ENCODE assay signal across 23 cellular contexts in genomic region chr5:141735823-141736222, GRCh38. TPM values are rescaled to one million over a fixed set of nuclear protein-coding genes. Genes with fewer than 3 reads are reported as not detected.
"Had no signal": no experiment of that assay in that cellular context is flagged by ENCODE, and none has a peak within 500 bp of the region (broad histone marks: within the 10 kb centered on the region; RNA-seq: fewer than 3 reads in every experiment).

No MANE protein-coding gene starts in this region.

- H3K36me3 Mint-ChIP-seq: immature natural killer cell; mesothelial cell of epicardium; stimulated activated memory B cell treated with anti-CD40 and anti-IgM and Interleukin-4, amounts not matched to agents 10 μg/mL and 1 μg/mL and 100 μg/mL, for 72 hours had no signal

- H3K9me3 ChIP-seq: esophagus squamous epithelium, psoas muscle, sigmoid colon, spleen, thoracic aorta, tibial nerve, upper lobe of left lung had no signal

- H3K36me3 ChIP-seq: esophagus squamous epithelium, sigmoid colon, spleen, thoracic aorta, tibial nerve, upper lobe of left lung had no signal

- DNase-seq: cortex of kidney; effector memory CD8-positive, alpha-beta T cell; erythroblast; esophagus squamous epithelium; hypothalamus; immature natural killer cell; naive thymus-derived CD8-positive, alpha-beta T cell; nephron progenitor cell; nucleus accumbens; psoas muscle; right cardiac atrium; sigmoid colon; spleen; stimulated activated CD4-positive, alpha-beta T cell treated with anti-CD3 and anti-CD28 coated beads, Interleukin-4, amount 100 ng/mL, for 4 hours; stimulated activated naive CD8-positive, alpha-beta T cell treated with anti-CD3 and anti-CD28 coated beads, Interleukin-15, Interleukin-2, amounts not matched to agents 100 U/mL and 50 U/mL, for 24 hours; upper lobe of left lung had no signal

- H3K27ac ChIP-seq: esophagus squamous epithelium, psoas muscle, sigmoid colon, spleen, thoracic aorta, tibial nerve, upper lobe of left lung had no signal

- H3K27me3 ChIP-seq: tibial nerve, upper lobe of left lung had no signal

- H3K27ac Mint-ChIP-seq: effector memory CD8-positive, alpha-beta T cell; immature natural killer cell; memory B cell; mesothelial cell of epicardium; naive thymus-derived CD8-positive, alpha-beta T cell; nephron progenitor cell; stimulated activated memory B cell treated with anti-CD40 and anti-IgM and Interleukin-4, amounts not matched to agents 10 μg/mL and 1 μg/mL and 100 μg/mL, for 72 hours had no signal

- H3K4me3 ChIP-seq: esophagus squamous epithelium, lung, psoas muscle, sigmoid colon, spleen, thoracic aorta, tibial nerve, upper lobe of left lung had no signal

- H3K4me3 Mint-ChIP-seq: effector memory CD8-positive, alpha-beta T cell; immature natural killer cell; memory B cell; mesothelial cell of epicardium; naive thymus-derived CD8-positive, alpha-beta T cell; nephron progenitor cell; stimulated activated memory B cell treated with anti-CD40 and anti-IgM and Interleukin-4, amounts not matched to agents 10 μg/mL and 1 μg/mL and 100 μg/mL, for 72 hours had no signal

- H3K4me1 Mint-ChIP-seq: immature natural killer cell, mesothelial cell of epicardium, nephron progenitor cell had no signal

- H3K4me1 ChIP-seq: esophagus squamous epithelium, psoas muscle, sigmoid colon, spleen, tibial nerve, upper lobe of left lung had no signal

- H3K9me3 Mint-ChIP-seq: effector memory CD8-positive, alpha-beta T cell; immature natural killer cell; memory B cell; mesothelial cell of epicardium; nephron progenitor cell; stimulated activated memory B cell treated with anti-CD40 and anti-IgM and Interleukin-4, amounts not matched to agents 10 μg/mL and 1 μg/mL and 100 μg/mL, for 72 hours had no signal

- ATAC-seq: effector memory CD8-positive, alpha-beta T cell; left lobe of liver; naive thymus-derived CD8-positive, alpha-beta T cell; psoas muscle; stimulated activated memory B cell treated with anti-CD40 and anti-IgM and Interleukin-4, amounts not matched to agents 10 μg/mL and 1 μg/mL and 100 μg/mL, for 72 hours; stimulated activated naive CD8-positive, alpha-beta T cell treated with anti-CD3 and anti-CD28 coated beads, Interleukin-15, Interleukin-2, amounts not matched to agents 100 U/mL and 50 U/mL, for 24 hours had no signal

RNA-seq across cellular contexts. Expression of gene ARAP3, which starts 53.8 kb away (rescaled TPM):
- polyA plus RNA-seq: naive thymus-derived CD8-positive, alpha-beta T cell had no signal
